1 cellular context compared by ENCODE assay signal in genomic region chrX:118724775-118725174, GRCh38.
TF ChIP-seq lines count a peak whose summit lies in the region.

No MANE protein-coding gene starts in this region.

TF ChIP-seq in GM12878, 131 proteins besides CTCF, POLR2A, EP300 and RAD21 (continued from another document):
- TF ChIP-seq NR2C1 (IDR thresholded peaks at IDR 0.05) (peak; percentile 56), NFIC (IDR thresholded peaks at IDR 0.05; ENCODE audit: low read depth, low read length) (peak; percentile 18; the same call in 1 of the 2 replicates), HDGF (IDR thresholded peaks at IDR 0.05) (no peak), EED (IDR thresholded peaks at IDR 0.05; ENCODE audit: low read depth) (no peak), USF1 (IDR thresholded peaks at IDR 0.05; ENCODE audit: borderline replicate concordance, extremely low read length, insufficient read depth, low read depth, low read length) (no peak), ZNF687 (IDR thresholded peaks at IDR 0.05) (no peak), TAF1 (IDR thresholded peaks at IDR 0.05; ENCODE audit: borderline replicate concordance, low read depth, low read length) (no peak), PAX8 (IDR thresholded peaks at IDR 0.05) (no peak), KDM1A (IDR thresholded peaks at IDR 0.05; ENCODE audit: borderline replicate concordance) (no peak), SMC3 (IDR thresholded peaks at IDR 0.05; ENCODE audit: borderline replicate concordance, low read length) (no peak), LARP7 (IDR thresholded peaks at IDR 0.05) (no peak), IKZF1 (conservative IDR thresholded peaks at IDR 0.05) (0 out of 2 replicates have a peak, but pooled peaks have one; percentile 27)
